ENCODE assay signal across 16 cellular contexts in genomic region chr14:65840118-65840751, GRCh38.
DNase-seq lines count a peak whose midpoint lies in the region; ATAC-seq, FAIRE-seq and TF ChIP-seq lines count a peak whose summit lies in the region.
"Had no signal": no experiment of that assay in that cellular context is flagged by ENCODE, and none has a peak within 500 bp of the region (broad histone marks: within the 10 kb centered on the region; RNA-seq: fewer than 3 reads in every experiment).

No MANE protein-coding gene starts in this region.

- peak overlapping the region; percentile 11 for H3K27ac Mint-ChIP-seq in T-helper 2 cell treated with Interferon-gamma antibody and Interleukin-4, amounts not matched to agents 5 μg/mL and 100 μg/mL, for 36 hours
- H3K27ac Mint-ChIP-seq: CD14-positive monocyte had no signal

- H3K36me3 ChIP-seq in lower lobe of right lung (no peaks in the 10 kb centered on the region), kidney (ENCODE audit: control insufficient read depth in 1 of 2, insufficient read depth in 2 of 2, low read length in 2 of 2) (no peaks in the 10 kb centered on the region)

- H3K27me3 ChIP-seq in lower lobe of right lung (ENCODE audit: low read depth), result no peaks in the 10 kb centered on the region

- no peak overlapping the region for H3K4me3 Mint-ChIP-seq in T-helper 2 cell treated with Interferon-gamma antibody and Interleukin-4, amounts not matched to agents 5 μg/mL and 100 μg/mL, for 36 hours
- H3K4me3 Mint-ChIP-seq: CD14-positive monocyte had no signal

- H3K27me3 Mint-ChIP-seq in T-helper 2 cell treated with Interferon-gamma antibody and Interleukin-4, amounts not matched to agents 5 μg/mL and 100 μg/mL, for 36 hours (ENCODE audit: low read depth), result no peaks in the 10 kb centered on the region

- intact Hi-C loops in lower lobe of right lung (cut with DNase I) (no loop called here), kidney (cut with DNase I) (no loop called here)

- H3K9me3 Mint-ChIP-seq in T-helper 2 cell treated with Interferon-gamma antibody and Interleukin-4, amounts not matched to agents 5 μg/mL and 100 μg/mL, for 36 hours, result peaks cover 17% of the 10 kb centered on the region

- ATAC-seq in lower lobe of right lung (peak; percentile 70 to 74), HG03432 (IDR thresholded peaks at IDR 0.05; ENCODE audit: unreplicated experiment) (no peak)
- ATAC-seq: left lobe of liver, psoas muscle had no signal

- no peak overlapping the region for H3K27ac ChIP-seq in lower lobe of right lung
- H3K27ac ChIP-seq in kidney (ENCODE audit: low read depth in 2 of 2, low read length in 2 of 2), result no peak overlapping the region
- H3K27ac ChIP-seq: psoas muscle had no signal

- H3K9me3 ChIP-seq in lower lobe of right lung (no peaks in the 10 kb centered on the region), kidney (ENCODE audit: control insufficient read depth in 1 of 2, low read length in 2 of 2) (no peaks in the 10 kb centered on the region)
- H3K9me3 ChIP-seq: psoas muscle had no signal

- no peak overlapping the region for H3K4me3 ChIP-seq in lower lobe of right lung
- no peak overlapping the region for H3K4me3 ChIP-seq in kidney (ENCODE audit: low read length in 2 of 2)
- H3K4me3 ChIP-seq: psoas muscle had no signal

- H3K9ac ChIP-seq in kidney (ENCODE audit: low read length in 2 of 2), result no peak overlapping the region

- peaks cover 15% of the 10 kb centered on the region for H3K36me3 Mint-ChIP-seq in T-helper 2 cell treated with Interferon-gamma antibody and Interleukin-4, amounts not matched to agents 5 μg/mL and 100 μg/mL, for 36 hours (ENCODE audit: low read depth)
- H3K36me3 Mint-ChIP-seq: CD14-positive monocyte had no signal

- TF ChIP-seq CTCF in lower lobe of right lung (IDR thresholded peaks at IDR 0.05) (no peak), kidney (IDR thresholded peaks at IDR 0.05; ENCODE audit: borderline replicate concordance, extremely low read depth, insufficient read depth) (no peak)

- DNase-seq in T-helper 2 cell treated with Interferon-gamma antibody and Interleukin-4, amounts not matched to agents 5 μg/mL and 100 μg/mL, for 36 hours (ENCODE audit: low spot score), result no peak
- DNase-seq in T-helper 2 cell (no peak), NCI-H146 treated with DMSO at 0.1 percent for 48 hours (lab: John Stamatoyannopoulos, UW; ENCODE audit: unreplicated experiment) (peak; percentile 70), NCI-H510A treated with DMSO at 0.1 percent for 48 hours (lab: John Stamatoyannopoulos, UW) (peak; percentile 90), lower lobe of right lung (no peak), RPMI8226 (no peak), kidney (no peak)
- DNase-seq: activated T-cell treated with anti-CD3 and anti-CD28 coated beads, Interleukin-2, amount 50 U/mL, for 1 hour; hypothalamus; NCI-H2171 treated with DMSO at 0.1 percent for 48 hours; psoas muscle had no signal

- H3K4me1 ChIP-seq in lower lobe of right lung, result peaks cover 7% of the 10 kb centered on the region
- no peaks in the 10 kb centered on the region for H3K4me1 ChIP-seq in kidney (ENCODE audit: control insufficient read depth in 1 of 2, insufficient read depth in 1 of 2, low read depth in 1 of 2, low read length in 2 of 2)
- H3K4me1 ChIP-seq: psoas muscle had no signal

- H3K4me1 Mint-ChIP-seq in T-helper 2 cell treated with Interferon-gamma antibody and Interleukin-4, amounts not matched to agents 5 μg/mL and 100 μg/mL, for 36 hours (ENCODE audit: low read depth), result peaks cover 65% of the 10 kb centered on the region

- no peak for FAIRE-seq in kidney (lab: Jason Lieb, UNC)
- FAIRE-seq: A204.1, GM12891 had no signal

Comparison
In these comparisons a context has a peak if more than half of its experiments do, and no peak if none do; other contexts are left out.
1. DNase-seq: peak in NCI-H146 treated with DMSO at 0.1 percent for 48 hours (single experiment) and NCI-H510A treated with DMSO at 0.1 percent for 48 hours (single experiment); none in T-helper 2 cell treated with Interferon-gamma antibody and Interleukin-4, amounts not matched to agents 5 μg/mL and 100 μg/mL, for 36 hours (single experiment), T-helper 2 cell (0 of 5), lower lobe of right lung (single experiment), RPMI8226 (single experiment) and kidney (single experiment).